Comparison of ENCODE assay signal across 23 cellular contexts in the genomic region with DNA sequence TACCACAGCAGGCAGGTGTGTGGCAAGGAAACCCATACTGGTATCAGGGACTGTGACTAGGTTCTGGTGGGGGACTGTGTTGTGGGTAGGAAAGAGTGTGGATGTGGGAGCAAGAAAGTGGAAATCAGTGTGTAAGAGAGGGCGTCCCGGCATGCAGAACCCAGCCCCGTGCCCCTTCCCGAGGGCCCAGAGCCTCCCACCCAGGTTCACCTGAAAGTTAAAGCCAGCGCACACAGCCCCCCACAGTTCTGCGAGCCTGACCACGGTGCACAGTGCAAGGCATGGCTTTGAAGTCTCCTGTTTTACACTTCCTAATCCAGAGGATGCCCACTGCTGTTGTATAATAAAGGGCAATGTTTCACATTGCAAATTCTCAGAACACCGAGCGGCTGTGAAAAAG. TPM values are rescaled to one million over a fixed set of nuclear protein-coding genes. Genes with fewer than 3 reads are reported as not detected.
A peak's percentile ranks its signal among the peaks of the same experiment; 100 is the strongest.
DNase-seq lines count a peak whose midpoint lies in the region; ATAC-seq and TF ChIP-seq lines count a peak whose summit lies in the region.
"Had no signal": no experiment of that assay in that cellular context is flagged by ENCODE, and none has a peak within 500 bp of the region (broad histone marks: within the 10 kb centered on the region; RNA-seq: fewer than 3 reads in every experiment).

No MANE protein-coding gene starts in this region.

- peaks cover 16% of the 10 kb centered on the region for H3K79me1 ChIP-seq in trophoblast cell (ENCODE audit: low read length)

- ATAC-seq in Right ventricle myocardium inferior (no peak), heart right ventricle (no peak)
- ATAC-seq in CD4-positive, alpha-beta T cell (ENCODE audit: poor library complexity): no peak
- ATAC-seq: A549, GM12878 had no signal

- no peaks in the 10 kb centered on the region for H3K79me2 ChIP-seq in trophoblast cell (ENCODE audit: control insufficient read depth, insufficient read depth, low read length, poor library complexity)

- POLR2A ChIA-PET in CD4-positive, alpha-beta T cell (lab: Charles Lee): no interaction called here

- peaks cover 8% of the 10 kb centered on the region for H3K27me3 Mint-ChIP-seq in endodermal cell (ENCODE audit: insufficient read depth)
- peaks cover 9% of the 10 kb centered on the region for H3K27me3 Mint-ChIP-seq in CD4-positive, alpha-beta T cell
- H3K27me3 Mint-ChIP-seq: CD8-positive, alpha-beta memory T cell had no signal

- H4K91ac ChIP-seq in trophoblast cell (ENCODE audit: low read depth, low read length): peak overlapping the region; percentile 36

- H3K4me1 ChIP-seq in heart right ventricle (no peaks in the 10 kb centered on the region), endodermal cell (ENCODE audit: control insufficient read depth, insufficient read depth, low read length) (no peaks in the 10 kb centered on the region), trophoblast cell (ENCODE audit: control insufficient read depth in 1 of 2, insufficient read depth in 2 of 2, low read length in 2 of 2) (peaks cover 29 to 33% of the 10 kb centered on the region in 2 experiments)
- H3K4me1 ChIP-seq: BLaER1 treated with 17β-estradiol and CSF1 and Interleukin-3, amounts not matched to agents 10 nM and 100 nM had no signal

- no peak overlapping the region for H3K4me3 Mint-ChIP-seq in endodermal cell
- no peak overlapping the region for H3K4me3 Mint-ChIP-seq in CD4-positive, alpha-beta T cell
- H3K4me3 Mint-ChIP-seq: B cell; CD4-positive, alpha-beta memory T cell; CD8-positive, alpha-beta memory T cell had no signal

- H2AFZ ChIP-seq in trophoblast cell (ENCODE audit: insufficient read depth, low read length, poor library complexity): no peak overlapping the region

- H3K27ac ChIP-seq in heart right ventricle (no peak overlapping the region), endodermal cell (ENCODE audit: low read depth, low read length) (no peak overlapping the region), trophoblast cell (ENCODE audit: low read depth, low read length) (no peak overlapping the region)
- H3K27ac ChIP-seq in CD4-positive, alpha-beta T cell (ENCODE audit: low read depth, low read length): no peak overlapping the region
- H3K27ac ChIP-seq: 22Rv1; A549; BLaER1 treated with 17β-estradiol and CSF1 and Interleukin-3, amounts not matched to agents 10 nM and 100 nM; C4-2B had no signal

- CTCF ChIA-PET in CD4-positive, alpha-beta T cell (lab: Charles Lee): no interaction called here

- 84 to 90% methylated on average over 9 of the region's 9 CpGs for WGBS in heart right ventricle, 2 donors
- WGBS in endodermal cell (ENCODE audit: insufficient coverage in 1 of 2, insufficient read length in 1 of 2), 2 experiments: 82 to 94% methylated on average over 3 to 9 of the region's 9 CpGs
- WGBS in trophoblast cell (ENCODE audit: extremely low coverage, insufficient coverage, insufficient read length): no CpG with 5 or more reads among the region's 9 CpGs

- intact Hi-C loops in Right ventricle myocardium inferior (cut with DNase I): no loop called here
- intact Hi-C loops in heart right ventricle (cut with DNase I): no loop called here
- intact Hi-C loops in CD4-positive, alpha-beta T cell (cut with DNase I, micrococcal nuclease): no loop called here

- peak overlapping the region; percentile 56 for H2AK5ac ChIP-seq in trophoblast cell (ENCODE audit: low read length)

- H4K8ac ChIP-seq in trophoblast cell (ENCODE audit: low read depth, low read length): no peak overlapping the region

- no peak for TF ChIP-seq CTCF in heart right ventricle (IDR thresholded peaks at IDR 0.05)
- no peak for TF ChIP-seq CTCF in endodermal cell (conservative IDR thresholded peaks at IDR 0.05)
- no peak for TF ChIP-seq CTCF in CD4-positive, alpha-beta T cell (IDR thresholded peaks at IDR 0.05)

- peak; percentile 64 for DNase-seq in Right ventricle myocardium inferior (ENCODE audit: missing footprints)
- DNase-seq in heart right ventricle: no peak
- peak; percentile 20 for DNase-seq in endodermal cell
- no peak for DNase-seq in trophoblast cell
- DNase-seq in ACHN: no peak
- DNase-seq in CD4-positive, alpha-beta T cell: no peak
- DNase-seq: AML-193; CD4-positive, alpha-beta memory T cell; CD8-positive, alpha-beta memory T cell; COR-L47; DMS 273 treated with DMSO at 0.1 percent for 48 hours; DMS153; DMS53; DMS79; DND-41; EL; GDM1 had no signal

- H3K23ac ChIP-seq in trophoblast cell (ENCODE audit: low read length): no peak overlapping the region

- H3K4me3 ChIP-seq in heart right ventricle (no peak overlapping the region), endodermal cell (ENCODE audit: low read length) (no peak overlapping the region), trophoblast cell (ENCODE audit: low read depth, low read length) (no peak overlapping the region)
- H3K4me3 ChIP-seq: A549; BLaER1 treated with 17β-estradiol and CSF1 and Interleukin-3, amounts not matched to agents 10 nM and 100 nM; GM12878 had no signal

- H3K18ac ChIP-seq in trophoblast cell (ENCODE audit: low read length): no peak overlapping the region

- H3K9ac ChIP-seq in endodermal cell (ENCODE audit: extremely low read depth, low read length, poor library complexity, severe bottlenecking): no peak overlapping the region
- no peak overlapping the region for H3K9ac ChIP-seq in trophoblast cell (ENCODE audit: low read length)
- H3K9ac ChIP-seq: BLaER1 treated with 17β-estradiol and CSF1 and Interleukin-3, amounts not matched to agents 10 nM and 100 nM had no signal

- no peak overlapping the region for H4K12ac ChIP-seq in trophoblast cell (ENCODE audit: low read depth, low read length)

- H3K4me2 ChIP-seq in trophoblast cell (ENCODE audit: low read length): no peak overlapping the region
- H3K4me2 ChIP-seq: A549; BLaER1 treated with 17β-estradiol and CSF1 and Interleukin-3, amounts not matched to agents 10 nM and 100 nM had no signal

- no peak overlapping the region for H3K14ac ChIP-seq in trophoblast cell (ENCODE audit: low read length)

- no peaks in the 10 kb centered on the region for H3K27me3 ChIP-seq in heart right ventricle
- no peaks in the 10 kb centered on the region for H3K27me3 ChIP-seq in endodermal cell (ENCODE audit: control insufficient read depth, insufficient read depth, low read length, poor library complexity, severe bottlenecking)
- H3K27me3 ChIP-seq in trophoblast cell (ENCODE audit: insufficient read depth, low read length): no peaks in the 10 kb centered on the region
- no peaks in the 10 kb centered on the region for H3K27me3 ChIP-seq in CD4-positive, alpha-beta T cell (ENCODE audit: control insufficient read depth, insufficient read depth, low read length)
- H3K27me3 ChIP-seq: BLaER1 treated with 17β-estradiol and CSF1 and Interleukin-3, amounts not matched to agents 10 nM and 100 nM had no signal

- H3K36me3 Mint-ChIP-seq in endodermal cell (ENCODE audit: low read depth): no peaks in the 10 kb centered on the region
- no peaks in the 10 kb centered on the region for H3K36me3 Mint-ChIP-seq in CD4-positive, alpha-beta T cell (ENCODE audit: low read depth)
- H3K36me3 Mint-ChIP-seq: CD4-positive, alpha-beta memory T cell had no signal

- in situ Hi-C loops in ACHN (cut with HindIII; ENCODE audit: low pct_ligation_motif_present, low pct_unique_long_range_greater_than_20kb, low sequenced_read_pairs): no loop called here

- H2BK120ac ChIP-seq in trophoblast cell (ENCODE audit: insufficient read depth, low read length, poor library complexity): no peak overlapping the region

- H3K36me3 ChIP-seq in heart right ventricle (no peaks in the 10 kb centered on the region), endodermal cell (ENCODE audit: control insufficient read depth, insufficient read depth, low read length) (no peaks in the 10 kb centered on the region), trophoblast cell (ENCODE audit: control insufficient read depth in 1 of 2, insufficient read depth in 2 of 2, low read length in 2 of 2) (no peaks in the 10 kb centered on the region)
- H3K36me3 ChIP-seq: BLaER1 treated with 17β-estradiol and CSF1 and Interleukin-3, amounts not matched to agents 10 nM and 100 nM had no signal

- no peaks in the 10 kb centered on the region for H3K9me3 Mint-ChIP-seq in endodermal cell
- no peaks in the 10 kb centered on the region for H3K9me3 Mint-ChIP-seq in CD4-positive, alpha-beta T cell
- H3K9me3 Mint-ChIP-seq: CD4-positive, alpha-beta memory T cell; CD8-positive, alpha-beta memory T cell had no signal

- H2BK12ac ChIP-seq in trophoblast cell (ENCODE audit: low read length): peak overlapping the region; percentile 41

- no peak overlapping the region for H3K4ac ChIP-seq in trophoblast cell (ENCODE audit: low read depth, low read length)

- H3K27ac Mint-ChIP-seq in endodermal cell: no peak overlapping the region
- H3K27ac Mint-ChIP-seq in CD4-positive, alpha-beta T cell: no peak overlapping the region
- H3K27ac Mint-ChIP-seq: B cell; CD4-positive, alpha-beta memory T cell; CD8-positive, alpha-beta memory T cell had no signal

- H2BK5ac ChIP-seq in trophoblast cell (ENCODE audit: low read depth, low read length, poor library complexity): no peak overlapping the region

- H3K9me3 ChIP-seq in heart right ventricle (no peaks in the 10 kb centered on the region), endodermal cell (ENCODE audit: control insufficient read depth, low read length) (no peaks in the 10 kb centered on the region), trophoblast cell (ENCODE audit: insufficient read depth, low read depth, low read length) (no peaks in the 10 kb centered on the region)
- no peaks in the 10 kb centered on the region for H3K9me3 ChIP-seq in CD4-positive, alpha-beta T cell (ENCODE audit: control insufficient read depth, low read length)
- H3K9me3 ChIP-seq: A549; BLaER1 treated with 17β-estradiol and CSF1 and Interleukin-3, amounts not matched to agents 10 nM and 100 nM had no signal

- no peaks in the 10 kb centered on the region for H3K4me1 Mint-ChIP-seq in endodermal cell
- no peaks in the 10 kb centered on the region for H3K4me1 Mint-ChIP-seq in CD4-positive, alpha-beta T cell (ENCODE audit: low read depth)
- H3K4me1 Mint-ChIP-seq: B cell; CD4-positive, alpha-beta memory T cell; CD8-positive, alpha-beta memory T cell had no signal

RNA-seq across cellular contexts. Expression of a gene that starts 22.7 kb away (rescaled TPM):
- total RNA-seq in Right ventricle myocardium inferior (17.7 TPM), heart right ventricle (10 to 100 TPM in 4 of 10 donors, 1 to 10 TPM in 6; 3.2 to 32.0 (median 7.1) TPM), endodermal cell (1 to 10 TPM in 1 of 2 donors, under 1 TPM in 1; 0.90 to 1.5 TPM)
- 1 to 10 TPM; 3.8 to 6.4 TPM for polyA plus RNA-seq in heart right ventricle
- 6.6 TPM for polyA plus RNA-seq in endodermal cell (2013, experiment 1 of 2)
- 5.8 TPM for polyA plus RNA-seq in endodermal cell (2013, experiment 2 of 2)
- polyA plus RNA-seq in trophoblast cell (2013): 13.0 and 14.8 TPM in 2 replicates
- 1 to 10 TPM; 3.3 to 3.7 TPM for total RNA-seq in CD4-positive, alpha-beta T cell
- total RNA-seq: GM12878 had no signal
- polyA plus RNA-seq: CD8-positive, alpha-beta memory T cell had no signal

Comparison
In these comparisons a context has a peak if more than half of its experiments do, and no peak if none do; other contexts are left out.
1. DNase-seq: peak in Right ventricle myocardium inferior (single experiment) and endodermal cell (single experiment); none in heart right ventricle (0 of 2), trophoblast cell (0 of 2), ACHN (single experiment) and CD4-positive, alpha-beta T cell (0 of 10).